In the genomic region with DNA sequence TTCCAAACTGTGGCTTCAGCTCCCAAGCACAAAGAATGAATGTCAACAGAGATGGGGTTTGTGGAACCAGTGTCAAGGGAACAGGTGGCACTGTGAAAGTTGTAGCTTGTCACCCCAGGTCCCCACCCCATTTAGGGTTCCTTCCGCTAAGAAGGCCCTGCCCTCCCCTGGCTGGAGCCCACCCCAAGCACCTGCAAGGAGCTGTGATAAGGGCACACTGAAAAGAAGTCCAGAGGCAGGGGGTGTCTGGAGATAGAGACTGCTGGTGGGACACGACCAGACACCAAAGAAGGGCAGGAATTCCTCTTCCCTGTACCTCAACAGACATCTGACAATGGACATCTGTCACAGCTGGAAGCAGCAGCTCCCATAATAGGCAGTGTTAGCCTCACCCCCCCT, we compare ENCODE assay signal across 16 cellular contexts. TPM values are rescaled to one million over a fixed set of nuclear protein-coding genes. Genes with fewer than 3 reads are reported as not detected.
DNase-seq lines count a peak whose midpoint lies in the region; ATAC-seq and TF ChIP-seq lines count a peak whose summit lies in the region.
"Had no signal": no experiment of that assay in that cellular context is flagged by ENCODE, and none has a peak within 500 bp of the region (broad histone marks: within the 10 kb centered on the region; RNA-seq: fewer than 3 reads in every experiment).

No MANE protein-coding gene starts in this region.

- H3K36me3 Mint-ChIP-seq in activated T-cell treated with anti-CD3 and anti-CD28 coated beads, Interleukin-2, amount 50 U/mL, for 24 hours (ENCODE audit: low read depth), result no peaks in the 10 kb centered on the region
- H3K36me3 Mint-ChIP-seq: IgD-negative memory B cell had no signal

- DNase-seq in activated T-cell treated with anti-CD3 and anti-CD28 coated beads, Interleukin-2, amount 50 U/mL, for 24 hours, result peak; percentile 20
- DNase-seq in activated T-cell treated with anti-CD3 and anti-CD28 coated beads, Interleukin-2, amount 50 U/mL, for 1 hour, result no peak
- DNase-seq in mesenteric fat pad (ENCODE audit: low spot score), result peak; percentile 49
- DNase-seq in COLO829 (ENCODE audit: low spot score), result no peak
- no peak for DNase-seq in GM13976 (ENCODE audit: low spot score)
- DNase-seq: NCI-H187 treated with DMSO at 0.1 percent for 48 hours, NCI-H446 treated with DMSO at 0.1 percent for 48 hours, NCI-H774, SHP77 had no signal

- in situ Hi-C loops in GM13976 (cut with MboI; ENCODE audit: low sequenced_read_pairs, unreplicated experiment), result no loop called here

- H3K27ac ChIP-seq in angular gyrus (ENCODE audit: low read depth, low read length), result peak overlapping the region; percentile 59
- peak overlapping the region; percentile 61 for H3K27ac ChIP-seq in temporal lobe (ENCODE audit: low read depth, low read length)
- H3K27ac ChIP-seq: A549 had no signal

- H3K27ac Mint-ChIP-seq in activated T-cell treated with anti-CD3 and anti-CD28 coated beads, Interleukin-2, amount 50 U/mL, for 24 hours, result no peak overlapping the region
- H3K27ac Mint-ChIP-seq: IgD-negative memory B cell had no signal

- TF ChIP-seq CTCF in GM13976 (IDR thresholded peaks at IDR 0.05; ENCODE audit: borderline replicate concordance, control extremely low read depth, extremely low read depth, insufficient read depth, missing control alignments), result no peak

- peaks cover 17% of the 10 kb centered on the region for H3K4me1 Mint-ChIP-seq in activated T-cell treated with anti-CD3 and anti-CD28 coated beads, Interleukin-2, amount 50 U/mL, for 24 hours (ENCODE audit: low read depth)

- H3K4me3 Mint-ChIP-seq in activated T-cell treated with anti-CD3 and anti-CD28 coated beads, Interleukin-2, amount 50 U/mL, for 24 hours, result no peak overlapping the region

- ATAC-seq in GM18873 (IDR thresholded peaks at IDR 0.05; ENCODE audit: low FRiP score, unreplicated experiment), result no peak
- ATAC-seq: Panc1 had no signal

- peaks cover 47% of the 10 kb centered on the region for H3K27me3 Mint-ChIP-seq in activated T-cell treated with anti-CD3 and anti-CD28 coated beads, Interleukin-2, amount 50 U/mL, for 24 hours

- H3K9me3 Mint-ChIP-seq in activated T-cell treated with anti-CD3 and anti-CD28 coated beads, Interleukin-2, amount 50 U/mL, for 24 hours, result no peaks in the 10 kb centered on the region
- H3K9me3 Mint-ChIP-seq: IgD-negative memory B cell had no signal

RNA-seq across cellular contexts. Expression of a gene that starts 4.5 kb away (rescaled TPM):
- 2.1 TPM for total RNA-seq in mesenteric fat pad
- 8.6 TPM for total RNA-seq in temporal lobe
- total RNA-seq: LHCN-M2 had no signal

Comparison
In these comparisons a context has a peak if more than half of its experiments do, and no peak if none do; other contexts are left out.
1. DNase-seq: peak in activated T-cell treated with anti-CD3 and anti-CD28 coated beads, Interleukin-2, amount 50 U/mL, for 24 hours (single experiment) and mesenteric fat pad (single experiment); none in activated T-cell treated with anti-CD3 and anti-CD28 coated beads, Interleukin-2, amount 50 U/mL, for 1 hour (single experiment), COLO829 (single experiment) and GM13976 (single experiment).